9 cellular contexts compared by ENCODE assay signal in the genomic region with DNA sequence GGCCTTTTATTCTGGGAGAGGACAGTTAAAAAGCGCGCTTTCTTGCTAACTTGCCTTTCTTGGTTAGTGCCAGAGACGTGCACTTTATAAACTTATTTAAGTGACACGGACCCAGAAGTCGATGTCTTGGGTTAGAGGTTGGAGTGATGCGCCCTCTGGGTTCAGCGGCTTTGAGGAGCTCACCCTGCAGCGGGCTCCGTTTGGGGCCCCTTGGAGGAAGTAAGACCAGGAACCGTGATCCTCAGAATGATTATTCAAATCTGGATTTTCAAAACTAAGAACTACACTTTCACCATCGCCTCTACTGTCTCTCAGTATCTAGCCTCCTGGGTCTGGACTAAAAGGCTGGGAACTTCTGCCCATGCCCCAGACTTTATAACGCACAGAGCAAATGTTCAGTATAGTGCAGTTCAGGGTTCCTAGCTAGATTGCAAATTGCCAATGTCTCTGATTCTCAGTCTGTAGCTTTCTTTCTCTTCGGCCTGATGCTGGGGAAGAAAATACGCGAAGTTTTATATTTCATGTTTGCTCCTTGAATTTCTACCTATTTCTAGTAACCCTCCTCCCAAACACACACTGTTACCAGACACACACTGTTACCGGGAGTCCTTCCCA. TPM values are rescaled to one million over a fixed set of nuclear protein-coding genes. Genes with fewer than 3 reads are reported as not detected.
DNase-seq lines count a peak whose midpoint lies in the region; ATAC-seq and TF ChIP-seq lines count a peak whose summit lies in the region.
"Had no signal": no experiment of that assay in that cellular context is flagged by ENCODE, and none has a peak within 500 bp of the region (broad histone marks: within the 10 kb centered on the region; RNA-seq: fewer than 3 reads in every experiment).

No MANE protein-coding gene starts in this region.

- H3K36me3 Mint-ChIP-seq in activated T-cell treated with anti-CD3 and anti-CD28 coated beads, Interleukin-2, amount 50 U/mL, for 24 hours (ENCODE audit: low read depth): no peaks in the 10 kb centered on the region
- no peaks in the 10 kb centered on the region for H3K36me3 Mint-ChIP-seq in chondrocyte (ENCODE audit: low read depth)
- H3K36me3 Mint-ChIP-seq in natural killer cell: no peaks in the 10 kb centered on the region

- intact Hi-C loops in natural killer cell (cut with micrococcal nuclease): no loop called here

- DNase-seq in activated T-cell treated with anti-CD3 and anti-CD28 coated beads, Interleukin-2, amount 50 U/mL, for 24 hours: no peak
- DNase-seq in activated T-cell treated with anti-CD3 and anti-CD28 coated beads for 4 hours (no peak), chondrocyte (ENCODE audit: low spot score) (no peak), natural killer cell (no peak), glomerular visceral epithelial cell (ENCODE audit: extremely low spot score) (no peak), HPDE6-E6E7 (ENCODE audit: extremely low spot score) (no peak), Ammon's horn (ENCODE audit: low spot score) (no peak)

- peaks cover 29% of the 10 kb centered on the region for H3K4me1 ChIP-seq in HUES48 (ENCODE audit: control insufficient read depth, insufficient read depth, low read length)

- peaks cover 15% of the 10 kb centered on the region for H3K27me3 Mint-ChIP-seq in activated T-cell treated with anti-CD3 and anti-CD28 coated beads, Interleukin-2, amount 50 U/mL, for 24 hours
- H3K27me3 Mint-ChIP-seq in chondrocyte (ENCODE audit: low read depth): peaks cover 1% of the 10 kb centered on the region
- H3K27me3 Mint-ChIP-seq in natural killer cell (ENCODE audit: low read depth in 2 of 2): peaks cover 0 to 12% of the 10 kb centered on the region in 2 donors

- H3K27ac Mint-ChIP-seq in activated T-cell treated with anti-CD3 and anti-CD28 coated beads, Interleukin-2, amount 50 U/mL, for 24 hours: peak overlapping the region; percentile 84
- H3K27ac Mint-ChIP-seq in chondrocyte (ENCODE audit: unreplicated experiment): no peak overlapping the region
- no peak overlapping the region for H3K27ac Mint-ChIP-seq in natural killer cell

- H3K9me3 Mint-ChIP-seq in activated T-cell treated with anti-CD3 and anti-CD28 coated beads, Interleukin-2, amount 50 U/mL, for 24 hours: no peaks in the 10 kb centered on the region
- H3K9me3 Mint-ChIP-seq in chondrocyte (ENCODE audit: low read depth): no peaks in the 10 kb centered on the region
- no peaks in the 10 kb centered on the region for H3K9me3 Mint-ChIP-seq in natural killer cell

- peaks cover 16% of the 10 kb centered on the region; the same call in 1 of the 2 replicates for H3K36me3 ChIP-seq in HUES48 (ENCODE audit: control insufficient read depth, insufficient read depth, low read length)

- peak overlapping the region; percentile 80 for H3K9ac ChIP-seq in HUES48 (ENCODE audit: low read depth, low read length)

- peaks cover 18% of the 10 kb centered on the region for H3K4me1 Mint-ChIP-seq in activated T-cell treated with anti-CD3 and anti-CD28 coated beads, Interleukin-2, amount 50 U/mL, for 24 hours (ENCODE audit: low read depth)
- H3K4me1 Mint-ChIP-seq in chondrocyte (ENCODE audit: low read depth) (peaks cover 11% of the 10 kb centered on the region), natural killer cell (peaks cover 0 to 10% of the 10 kb centered on the region in 2 donors)

- ATAC-seq in natural killer cell: no peak

- H3K27ac ChIP-seq in HUES48 (ENCODE audit: low read depth, low read length): peak overlapping the region; percentile 88
- H3K27ac ChIP-seq: C4-2B had no signal

- no peaks in the 10 kb centered on the region for H3K27me3 ChIP-seq in HUES48 (ENCODE audit: control insufficient read depth, insufficient read depth, low read length)

- H3K9me3 ChIP-seq in HUES48 (ENCODE audit: control insufficient read depth, insufficient read depth, low read length): no peaks in the 10 kb centered on the region

- peak overlapping the region; percentile 71 for H3K4me3 Mint-ChIP-seq in activated T-cell treated with anti-CD3 and anti-CD28 coated beads, Interleukin-2, amount 50 U/mL, for 24 hours
- H3K4me3 Mint-ChIP-seq in chondrocyte (ENCODE audit: unreplicated experiment) (peak overlapping the region; percentile 59), natural killer cell (peak overlapping the region; percentile 84)

- TF ChIP-seq CTCF in chondrocyte (IDR thresholded peaks at IDR 0.05) (no peak), natural killer cell (IDR thresholded peaks at IDR 0.05) (no peak)

- H3K4me3 ChIP-seq in HUES48 (ENCODE audit: low read depth, low read length): peak overlapping the region; percentile 64

RNA-seq across cellular contexts. Expression of a gene that starts 18.6 kb away (rescaled TPM):
- total RNA-seq in chondrocyte: 34.3 to 40.2 TPM (median 37.4 TPM) in 3 replicates
- under 1 TPM; 0.09 to 0.50 (median 0.50) TPM for total RNA-seq in natural killer cell

RNA-seq across cellular contexts. Expression of a gene that starts 25.3 kb away (rescaled TPM):
- total RNA-seq in chondrocyte: 1.7 to 5.7 TPM (median 4.2 TPM) in 3 replicates
- total RNA-seq in natural killer cell: 1 to 10 TPM; 4.0 to 7.2 (median 5.1) TPM

RNA-seq across cellular contexts. Expression of a gene that starts 55.0 kb away (rescaled TPM):
- total RNA-seq in chondrocyte (11.0 to 15.4 TPM (median 14.9 TPM) in 3 replicates), natural killer cell (10 to 100 TPM; 11.6 to 15.2 (median 14.5) TPM)

Comparison
In these comparisons a context has a peak if more than half of its experiments do, and no peak if none do; other contexts are left out.
1. RNA of a gene that starts 18.6 kb away (total RNA-seq): 34.3 to 40.2 TPM in chondrocyte; 0.09 to 0.50 TPM in natural killer cell; every median in the first group is over 10 times any median in the second.
2. Peak in every context shown above with its lines, with median percentiles within 50 percentile points of each other: H3K4me3 Mint-ChIP-seq.